Comparison of ENCODE assay signal across 8 cellular contexts in the genomic region with DNA sequence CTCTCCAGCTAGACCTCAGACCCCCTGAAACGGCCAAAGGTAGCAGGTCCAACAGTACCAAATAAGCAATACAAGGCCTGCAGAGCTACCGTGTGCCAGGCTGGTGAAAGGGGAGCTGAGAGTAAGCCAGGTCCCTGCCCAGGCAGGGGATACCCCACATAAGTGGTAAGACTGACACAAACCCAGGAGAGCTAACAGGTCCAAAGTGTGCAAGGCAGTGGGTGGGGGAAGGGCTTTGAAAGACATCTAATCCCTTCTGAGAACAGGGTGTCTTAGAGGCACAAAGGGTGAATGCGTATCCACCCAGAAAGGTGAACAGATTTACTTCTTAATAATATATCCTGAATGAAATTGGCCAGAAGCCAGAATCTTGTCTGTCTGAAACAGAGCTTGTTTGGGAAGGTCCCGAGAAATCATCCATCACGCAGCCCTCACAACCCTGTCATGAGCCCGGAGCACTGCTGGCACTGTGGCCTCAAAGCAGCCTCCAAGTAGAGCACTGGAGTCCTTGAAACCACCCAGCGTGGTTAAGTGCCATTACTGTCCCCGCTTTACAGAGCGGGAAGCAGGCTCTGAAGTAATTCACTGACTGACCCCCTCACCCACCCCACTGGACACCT. TPM values are rescaled to one million over a fixed set of nuclear protein-coding genes. Genes with fewer than 3 reads are reported as not detected.
DNase-seq lines count a peak whose midpoint lies in the region; ATAC-seq and TF ChIP-seq lines count a peak whose summit lies in the region.

No MANE protein-coding gene starts in this region.

- DNase-seq in stimulated activated CD4-positive, alpha-beta T cell treated with anti-CD3 and anti-CD28 coated beads, Interleukin-4, amount 100 ng/mL, for 24 hours, result peak; percentile 9
- DNase-seq in stimulated activated CD4-positive, alpha-beta T cell treated with anti-CD3 and anti-CD28 coated beads, Interleukin-4, amount 100 ng/mL, for 4 hours, result no peak
- no peak for DNase-seq in RWPE1 (ENCODE audit: low spot score)
- no peak for DNase-seq in epithelial cell of proximal tubule (ENCODE audit: low read depth)
- DNase-seq in natural killer cell, result no peak
- DNase-seq in NOMO-1 treated with DMSO at 0.1 percent for 48 hours (lab: John Stamatoyannopoulos, UW; ENCODE audit: unreplicated experiment), result no peak
- DNase-seq in SKM-1 (lab: John Stamatoyannopoulos, UW; ENCODE audit: unreplicated experiment), result no peak

- no peaks in the 10 kb centered on the region for H3K9me3 Mint-ChIP-seq in natural killer cell

- H3K27ac ChIP-seq in RWPE1, result peak overlapping the region; percentile 92

- CTCF ChIA-PET in RWPE1 (lab: Yijun Ruan, JAX), result no interaction called here

- POLR2A ChIA-PET in RWPE1 (lab: Yijun Ruan, JAX; ENCODE audit: low non-redundant PET), result no interaction called here

- ATAC-seq in natural killer cell (no peak), HG03342 (IDR thresholded peaks at IDR 0.05; ENCODE audit: unreplicated experiment) (no peak)

- intact Hi-C loops in natural killer cell (cut with micrococcal nuclease), result no loop called here

- no peak for TF ChIP-seq CTCF in RWPE1 (conservative IDR thresholded peaks at IDR 0.05; ENCODE audit: low read depth)
- no peak for TF ChIP-seq CTCF in epithelial cell of proximal tubule (conservative IDR thresholded peaks at IDR 0.05; ENCODE audit: low read depth, low read length)
- TF ChIP-seq CTCF in natural killer cell (IDR thresholded peaks at IDR 0.05), result no peak

- H3K4me3 ChIP-seq in epithelial cell of proximal tubule (ENCODE audit: low read depth, low read length), result peak overlapping the region; percentile 99

- H3K4me1 Mint-ChIP-seq in natural killer cell, result peaks cover 13 to 45% of the 10 kb centered on the region in 2 donors

- no peaks in the 10 kb centered on the region for H3K27me3 Mint-ChIP-seq in natural killer cell (ENCODE audit: low read depth in 2 of 2)

- H3K27ac Mint-ChIP-seq in natural killer cell, result peak overlapping the region; percentile 38 to 75

- H3K4me3 Mint-ChIP-seq in natural killer cell, result peak overlapping the region; percentile 89

- H3K36me3 Mint-ChIP-seq in natural killer cell, result no peaks in the 10 kb centered on the region

RNA-seq across cellular contexts. Expression of a gene that starts 1.5 kb away (rescaled TPM):
- total RNA-seq in epithelial cell of proximal tubule (403 and 614 TPM in 2 replicates), natural killer cell (100 to 1,000 TPM in 2 of 3 donors, 10 to 100 TPM in 1; 82.9 to 126 (median 107) TPM)
